ENCODE assay signal across 15 cellular contexts in genomic region chr2:159000072-159000471, GRCh38. TPM values are rescaled to one million over a fixed set of nuclear protein-coding genes. Genes with fewer than 3 reads are reported as not detected.
DNase-seq lines count a peak whose midpoint lies in the region; ATAC-seq and TF ChIP-seq lines count a peak whose summit lies in the region.
"Had no signal": no experiment of that assay in that cellular context is flagged by ENCODE, and none has a peak within 500 bp of the region (broad histone marks: within the 10 kb centered on the region; RNA-seq: fewer than 3 reads in every experiment).

No MANE protein-coding gene starts in this region.

- in situ Hi-C loops in transverse colon (cut with MboI; ENCODE audit: low pct_ligation_motif_present in 1 of 4, low pct_unique_long_range_greater_than_20kb in 1 of 4, low sequenced_read_pairs in 3 of 4) = no loop called here

- H3K4me3 ChIP-seq in BLaER1 = no peak overlapping the region
- peak overlapping the region in 1 of 59 donors; percentile 39 for H3K4me3 ChIP-seq in dorsolateral prefrontal cortex
- no peak overlapping the region for H3K4me3 ChIP-seq in osteoblast (ENCODE audit: insufficient read depth, low read length)
- H3K4me3 ChIP-seq in transverse colon = no peak overlapping the region
- H3K4me3 ChIP-seq: PC-9 had no signal

- H3K27me3 ChIP-seq in BLaER1 (no peaks in the 10 kb centered on the region), dorsolateral prefrontal cortex (peaks cover 0 to 3% (median 0%) of the 10 kb centered on the region in 45 donors), osteoblast (ENCODE audit: insufficient read depth, low read length) (no peaks in the 10 kb centered on the region), transverse colon (no peaks in the 10 kb centered on the region)
- H3K27me3 ChIP-seq: BE2C had no signal

- whole genome bisulfite sequencing in transverse colon (ENCODE audit: low coverage in 1 of 2), 2 donors = 90 to 100% methylated on average over 2 to 8 of the region's 8 CpGs

- H3K4me1 Mint-ChIP-seq in activated CD4-positive, alpha-beta memory T cell treated with anti-CD3 and anti-CD28 coated beads for 36 hours (ENCODE audit: low read depth) = peaks cover 3% of the 10 kb centered on the region

- peak overlapping the region; percentile 80 for H3K4me2 ChIP-seq in BLaER1
- H3K4me2 ChIP-seq in osteoblast (ENCODE audit: insufficient read depth, low read length) = peak overlapping the region; percentile 51
- H3K4me2 ChIP-seq: PC-9 had no signal

- no peak overlapping the region for H3K9ac ChIP-seq in BLaER1

- H3K27me3 Mint-ChIP-seq in activated CD4-positive, alpha-beta memory T cell treated with anti-CD3 and anti-CD28 coated beads for 36 hours = no peaks in the 10 kb centered on the region

- TF ChIP-seq EP300 in transverse colon (IDR thresholded peaks at IDR 0.05; ENCODE audit: low read depth) = no peak

- intact Hi-C loops in dorsolateral prefrontal cortex (cut with DNase I) (no loop called here), transverse colon (cut with DNase I; ENCODE audit: low total_unique reads) (no loop called here)
- intact Hi-C loops in activated CD4-positive, alpha-beta memory T cell treated with anti-CD3 and anti-CD28 coated beads for 36 hours (cut with micrococcal nuclease) = no loop called here

- H3K9me3 ChIP-seq in BLaER1 = peaks cover 17% of the 10 kb centered on the region
- no peaks in the 10 kb centered on the region for H3K9me3 ChIP-seq in osteoblast (ENCODE audit: low read depth, low read length)
- H3K9me3 ChIP-seq in transverse colon = no peaks in the 10 kb centered on the region
- H3K9me3 ChIP-seq: BE2C had no signal

- POLR2A ChIA-PET in RWPE1 (lab: Yijun Ruan, JAX; ENCODE audit: low non-redundant PET) = no interaction called here
- POLR2A ChIA-PET in activated CD4-positive, alpha-beta memory T cell treated with anti-CD3 and anti-CD28 coated beads for 36 hours (lab: Charles Lee) = no interaction called here

- peaks cover 52% of the 10 kb centered on the region for H3K79me2 ChIP-seq in osteoblast (ENCODE audit: insufficient read depth, low read length)

- no peak overlapping the region for H2AFZ ChIP-seq in osteoblast (ENCODE audit: low read length)
- H2AFZ ChIP-seq: PC-9 had no signal

- 0 out of 2 replicates have a peak, but pooled peaks cover 3% of the 10 kb centered on the region for H3K36me3 ChIP-seq in BLaER1
- H3K36me3 ChIP-seq in osteoblast (ENCODE audit: insufficient read depth, low read length) = peaks cover 4% of the 10 kb centered on the region
- no peaks in the 10 kb centered on the region for H3K36me3 ChIP-seq in transverse colon
- H3K36me3 ChIP-seq: BE2C had no signal

- no peaks in the 10 kb centered on the region for H3K36me3 Mint-ChIP-seq in activated CD4-positive, alpha-beta memory T cell treated with anti-CD3 and anti-CD28 coated beads for 36 hours

- peaks cover 4% of the 10 kb centered on the region for H3K9me3 Mint-ChIP-seq in activated CD4-positive, alpha-beta memory T cell treated with anti-CD3 and anti-CD28 coated beads for 36 hours

- CTCF ChIA-PET in RWPE1 (lab: Yijun Ruan, JAX) = no interaction called here
- CTCF ChIA-PET in activated CD4-positive, alpha-beta memory T cell treated with anti-CD3 and anti-CD28 coated beads for 36 hours (lab: Charles Lee) = no interaction called here

- no peak for TF ChIP-seq POLR2A in transverse colon (IDR thresholded peaks at IDR 0.05)

- no peak overlapping the region for H3K27ac Mint-ChIP-seq in activated CD4-positive, alpha-beta memory T cell treated with anti-CD3 and anti-CD28 coated beads for 36 hours

- H4K20me1 ChIP-seq in BLaER1 (no peaks in the 10 kb centered on the region), osteoblast (ENCODE audit: insufficient read depth, low read length) (no peaks in the 10 kb centered on the region)

- peaks cover 57% of the 10 kb centered on the region for H3K4me1 ChIP-seq in BLaER1
- peaks cover 34% of the 10 kb centered on the region for H3K4me1 ChIP-seq in osteoblast (ENCODE audit: insufficient read depth, low read length)
- H3K4me1 ChIP-seq in transverse colon = peaks cover 0 to 37% (median 24%) of the 10 kb centered on the region in 4 donors

- H3K4me3 Mint-ChIP-seq in activated CD4-positive, alpha-beta memory T cell treated with anti-CD3 and anti-CD28 coated beads for 36 hours = no peak overlapping the region

- ATAC-seq in HG03520 (IDR thresholded peaks at IDR 0.05; ENCODE audit: unreplicated experiment) = no peak
- ATAC-seq: Right ventricle myocardium inferior had no signal

- TF ChIP-seq CTCF in RWPE1 (conservative IDR thresholded peaks at IDR 0.05; ENCODE audit: low read depth) = no peak
- TF ChIP-seq CTCF in dorsolateral prefrontal cortex (IDR thresholded peaks at IDR 0.05 in 54 of 56, conservative IDR thresholded peaks at IDR 0.05 in 2 of 56; ENCODE audit: low read depth in 1 of 56, partially characterized antibody in 56 of 56) = no peak
- TF ChIP-seq CTCF in osteoblast (IDR thresholded peaks at IDR 0.05; ENCODE audit: extremely low read depth, low read depth, low read length) = no peak
- TF ChIP-seq CTCF in transverse colon (IDR thresholded peaks at IDR 0.05) = no peak

- DNase-seq in RWPE1 (ENCODE audit: low spot score) = no peak
- DNase-seq in dorsolateral prefrontal cortex = no peak
- no peak for DNase-seq in osteoblast (ENCODE audit: insufficient read length, low spot score, missing footprints)
- no peak for DNase-seq in transverse colon
- DNase-seq in activated CD4-positive, alpha-beta memory T cell treated with anti-CD3 and anti-CD28 coated beads for 36 hours = no peak
- DNase-seq in NCI-H774 (lab: John Stamatoyannopoulos, UW) = no peak
- DNase-seq: BE2C, DMS 273 treated with DMSO at 0.1 percent for 48 hours, H7, NCI-H1048, NCI-H226, PC-9 had no signal

- H3K27ac ChIP-seq in BLaER1 = peak overlapping the region; percentile 30; the same call in 1 of the 2 replicates
- peak overlapping the region; percentile 21; the same call in 1 of the 2 replicates for H3K27ac ChIP-seq in RWPE1
- H3K27ac ChIP-seq in dorsolateral prefrontal cortex = peak overlapping the region in 56 of 59 donors; percentile 21 to 95 (median 88)
- peak overlapping the region; percentile 82 for H3K27ac ChIP-seq in osteoblast (ENCODE audit: low read depth, low read length)
- H3K27ac ChIP-seq in transverse colon = peak overlapping the region in 1 of 4 donors; percentile 8
- H3K27ac ChIP-seq: PC-9 had no signal

RNA-seq across cellular contexts. Expression of gene TANC1, which starts 31.6 kb away (rescaled TPM):
- total RNA-seq in dorsolateral prefrontal cortex (10 to 100 TPM; 11.9 to 68.3 (median 20.7) TPM), osteoblast (33.9 and 34.7 TPM in 2 replicates), transverse colon (100 to 1,000 TPM in 1 of 4 donors, 10 to 100 TPM in 3; 34.5 to 125 (median 47.0) TPM)
- total RNA-seq in activated CD4-positive, alpha-beta memory T cell treated with anti-CD3 and anti-CD28 coated beads for 36 hours = under 1 TPM; 0.63 to 0.86 TPM

Comparison
In these comparisons a context has a peak if more than half of its experiments do, and no peak if none do; other contexts are left out.
1. RNA of gene TANC1, which starts 31.6 kb away (total RNA-seq): 34.5 to 125 TPM in transverse colon, 33.9 to 34.7 TPM in osteoblast and 11.9 to 68.3 TPM in dorsolateral prefrontal cortex; 0.63 to 0.86 TPM in activated CD4-positive, alpha-beta memory T cell treated with anti-CD3 and anti-CD28 coated beads for 36 hours; every median in the first group is over 4 times any median in the second.